Comparison of ENCODE assay signal across 11 cellular contexts in the genomic region with DNA sequence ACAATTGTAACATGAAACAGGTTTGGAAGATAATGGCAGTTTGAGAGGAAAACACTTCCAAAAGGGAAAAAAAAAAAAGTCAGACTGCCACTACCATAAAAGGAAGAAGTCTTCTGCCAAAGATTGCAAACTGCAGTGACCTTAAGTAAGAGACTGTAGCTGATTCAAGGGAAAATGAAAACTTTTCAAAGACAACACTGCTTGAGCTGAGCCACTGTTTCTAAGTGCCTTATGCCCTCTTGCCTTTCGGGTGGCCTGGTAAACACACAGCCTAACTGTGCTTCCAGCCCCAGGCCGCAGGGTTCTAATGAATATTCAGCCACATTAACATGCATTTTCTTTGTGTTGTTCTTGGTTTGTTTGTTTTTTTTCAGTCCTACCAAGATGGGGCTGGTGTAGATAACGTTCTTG.
DNase-seq lines count a peak whose midpoint lies in the region; ATAC-seq and TF ChIP-seq lines count a peak whose summit lies in the region.
"Had no signal": no experiment of that assay in that cellular context is flagged by ENCODE, and none has a peak within 500 bp of the region (broad histone marks: within the 10 kb centered on the region; RNA-seq: fewer than 3 reads in every experiment).

No MANE protein-coding gene starts in this region.

- intact Hi-C loops in heart left ventricle (cut with DNase I): loop anchor here in 1 of 10 donors (10.0 kb wide), 1 partner anchor 321 kb away; no protein-coding TSS in a partner anchor

- H3K27ac Mint-ChIP-seq in stimulated activated naive B cell treated with anti-CD40 and anti-IgM and Interleukin-4, amounts not matched to agents 10 μg/mL and 1 μg/mL and 100 μg/mL, for 72 hours: no peak overlapping the region
- H3K27ac Mint-ChIP-seq: activated B cell treated with CpG ODN at 0.5 μM for 24 hours had no signal

- no peaks in the 10 kb centered on the region for H3K27me3 Mint-ChIP-seq in stimulated activated naive B cell treated with anti-CD40 and anti-IgM and Interleukin-4, amounts not matched to agents 10 μg/mL and 1 μg/mL and 100 μg/mL, for 72 hours
- H3K27me3 Mint-ChIP-seq: activated B cell treated with CpG ODN at 0.5 μM for 24 hours had no signal

- no peaks in the 10 kb centered on the region for H3K9me3 ChIP-seq in SK-N-MC (ENCODE audit: low read depth, low read length)
- H3K9me3 ChIP-seq in heart left ventricle: no peaks in the 10 kb centered on the region
- H3K9me3 ChIP-seq in parathyroid adenoma (ENCODE audit: control insufficient read depth, low read length): no peaks in the 10 kb centered on the region

- H3K4me3 Mint-ChIP-seq in stimulated activated naive B cell treated with anti-CD40 and anti-IgM and Interleukin-4, amounts not matched to agents 10 μg/mL and 1 μg/mL and 100 μg/mL, for 72 hours: no peak overlapping the region
- H3K4me3 Mint-ChIP-seq: activated B cell treated with CpG ODN at 0.5 μM for 24 hours had no signal

- DNase-seq in ELF-1 (ENCODE audit: low read depth, low spot score) (peak; percentile 93), SK-N-MC (ENCODE audit: low read depth, low spot score) (no peak), heart left ventricle (no peak), SKM-1 treated with dmso at 0.1 percent for 144 hours (lab: John Stamatoyannopoulos, UW; ENCODE audit: unreplicated experiment) (no peak), NCI-H146 (lab: John Stamatoyannopoulos, UW) (no peak)
- no peak for DNase-seq in activated effector memory CD4-positive, alpha-beta T cell treated with Interleukin-2 at 50 U/mL for 16 hours
- no peak for DNase-seq in stimulated activated naive B cell treated with anti-CD40 and anti-IgM and Interleukin-4, amounts not matched to agents 10 μg/mL and 1 μg/mL and 100 μg/mL, for 72 hours
- DNase-seq: activated B cell treated with CpG ODN at 0.5 μM for 24 hours, amniotic stem cell, NCI-H226 had no signal

- TF ChIP-seq CTCF in heart left ventricle (IDR thresholded peaks at IDR 0.05) (no peak), parathyroid adenoma (IDR thresholded peaks at IDR 0.05) (no peak)

- no peaks in the 10 kb centered on the region for H3K4me1 Mint-ChIP-seq in stimulated activated naive B cell treated with anti-CD40 and anti-IgM and Interleukin-4, amounts not matched to agents 10 μg/mL and 1 μg/mL and 100 μg/mL, for 72 hours
- H3K4me1 Mint-ChIP-seq: activated B cell treated with CpG ODN at 0.5 μM for 24 hours had no signal

- peak in 3 of 4 donors; percentile 80 to 82 (median 80) for ATAC-seq in heart left ventricle
- no peak for ATAC-seq in stimulated activated naive B cell treated with anti-CD40 and anti-IgM and Interleukin-4, amounts not matched to agents 10 μg/mL and 1 μg/mL and 100 μg/mL, for 72 hours (replicated peaks)

- H3K79me2 ChIP-seq in parathyroid adenoma: no peaks in the 10 kb centered on the region

- H3K9ac ChIP-seq in SK-N-MC (ENCODE audit: insufficient read length) (no peak overlapping the region), parathyroid adenoma (no peak overlapping the region)

- TF ChIP-seq POLR2A in heart left ventricle (IDR thresholded peaks at IDR 0.05): no peak

- 40 to 56% (median 56%) methylated on average over 3 of the region's 3 CpGs for whole genome bisulfite sequencing in heart left ventricle, 4 donors

- peak overlapping the region; percentile 42 for H2AFZ ChIP-seq in parathyroid adenoma

- H3K4me1 ChIP-seq in heart left ventricle (peaks cover 0 to 22% (median 2%) of the 10 kb centered on the region in 12 donors), parathyroid adenoma (peaks cover 2% of the 10 kb centered on the region)

- H3K9me3 Mint-ChIP-seq in stimulated activated naive B cell treated with anti-CD40 and anti-IgM and Interleukin-4, amounts not matched to agents 10 μg/mL and 1 μg/mL and 100 μg/mL, for 72 hours: peaks cover 0 to 3% of the 10 kb centered on the region in 2 donors
- H3K9me3 Mint-ChIP-seq: activated B cell treated with CpG ODN at 0.5 μM for 24 hours had no signal

- H3K4me2 ChIP-seq in parathyroid adenoma (ENCODE audit: low read length): peak overlapping the region; percentile 34

- H3K27me3 ChIP-seq in heart left ventricle (peaks cover 0 to 3% (median 0%) of the 10 kb centered on the region in 9 donors), parathyroid adenoma (ENCODE audit: control insufficient read depth, insufficient read depth, low read length) (no peaks in the 10 kb centered on the region)

- H3K27ac ChIP-seq in SK-N-MC: peak overlapping the region; percentile 52; the same call in 1 of the 2 replicates
- peak overlapping the region in 4 of 12 donors; percentile 37 to 66 (median 44) for H3K27ac ChIP-seq in heart left ventricle
- peak overlapping the region; percentile 51 for H3K27ac ChIP-seq in parathyroid adenoma

- no peaks in the 10 kb centered on the region for H3K36me3 Mint-ChIP-seq in stimulated activated naive B cell treated with anti-CD40 and anti-IgM and Interleukin-4, amounts not matched to agents 10 μg/mL and 1 μg/mL and 100 μg/mL, for 72 hours

- H3K36me3 ChIP-seq in SK-N-MC (ENCODE audit: insufficient read depth, low read length) (no peaks in the 10 kb centered on the region), heart left ventricle (no peaks in the 10 kb centered on the region), parathyroid adenoma (ENCODE audit: control insufficient read depth, insufficient read depth, low read length) (no peaks in the 10 kb centered on the region)

- H3K4me3 ChIP-seq in SK-N-MC (peak overlapping the region; percentile 23; the same call in 1 of the 2 replicates), heart left ventricle (no peak overlapping the region), parathyroid adenoma (ENCODE audit: low read depth, low read length) (no peak overlapping the region)

Comparison
In these comparisons a context has a peak if more than half of its experiments do, and no peak if none do; other contexts are left out.
1. ATAC-seq: peak in heart left ventricle (3 of 4); none in stimulated activated naive B cell treated with anti-CD40 and anti-IgM and Interleukin-4, amounts not matched to agents 10 μg/mL and 1 μg/mL and 100 μg/mL, for 72 hours (0 of 2).